14 cellular contexts compared by ENCODE assay signal in genomic region chr9:92989561-92989960, GRCh38. TPM values are rescaled to one million over a fixed set of nuclear protein-coding genes. Genes with fewer than 3 reads are reported as not detected.
DNase-seq lines count a peak whose midpoint lies in the region; ATAC-seq and TF ChIP-seq lines count a peak whose summit lies in the region.
"Had no signal": no experiment of that assay in that cellular context is flagged by ENCODE, and none has a peak within 500 bp of the region (broad histone marks: within the 10 kb centered on the region; RNA-seq: fewer than 3 reads in every experiment).

No MANE protein-coding gene starts in this region.

- H3K36me3 Mint-ChIP-seq in activated CD4-positive, alpha-beta memory T cell treated with anti-CD3 and anti-CD28 coated beads for 36 hours, result peaks cover 57% of the 10 kb centered on the region
- H3K36me3 Mint-ChIP-seq in naive thymus-derived CD4-positive, alpha-beta T cell, result peaks cover 19 to 85% (median 60%) of the 10 kb centered on the region in 5 donors

- peak; percentile 19; the same call in 1 of the 2 replicates for TF ChIP-seq EP300 in Ishikawa (IDR thresholded peaks at IDR 0.05; ENCODE audit: borderline replicate concordance)

- no peak overlapping the region for H3K4me3 ChIP-seq in naive thymus-derived CD4-positive, alpha-beta T cell (ENCODE audit: low read length)

- peaks cover 9% of the 10 kb centered on the region for H3K9me3 Mint-ChIP-seq in activated CD4-positive, alpha-beta memory T cell treated with anti-CD3 and anti-CD28 coated beads for 36 hours
- H3K9me3 Mint-ChIP-seq in naive thymus-derived CD4-positive, alpha-beta T cell, result peaks cover 0 to 19% (median 2%) of the 10 kb centered on the region in 11 donors

- intact Hi-C loops in activated CD4-positive, alpha-beta memory T cell treated with anti-CD3 and anti-CD28 coated beads for 36 hours (cut with micrococcal nuclease), result loop anchor here (2.0 kb wide), 2 partner anchors 13 to 167 kb away; no protein-coding TSS in a partner anchor
- intact Hi-C loops in naive thymus-derived CD4-positive, alpha-beta T cell (cut with micrococcal nuclease), result no loop called here

- H3K27me3 Mint-ChIP-seq in activated CD4-positive, alpha-beta memory T cell treated with anti-CD3 and anti-CD28 coated beads for 36 hours, result no peaks in the 10 kb centered on the region
- H3K27me3 Mint-ChIP-seq in naive thymus-derived CD4-positive, alpha-beta T cell, result no peaks in the 10 kb centered on the region

- no peaks in the 10 kb centered on the region for H3K27me3 ChIP-seq in naive thymus-derived CD4-positive, alpha-beta T cell (ENCODE audit: control insufficient read depth in 2 of 2, insufficient read depth in 2 of 2, low read length in 2 of 2)

- POLR2A ChIA-PET in activated CD4-positive, alpha-beta memory T cell treated with anti-CD3 and anti-CD28 coated beads for 36 hours (lab: Charles Lee), result interaction anchor here (0.6 to 0.9 kb wide), 3 partner anchors 14 to 70 kb away, joined by 3 to 4 read pairs (median 3); no protein-coding TSS in a partner anchor
- POLR2A ChIA-PET in naive thymus-derived CD4-positive, alpha-beta T cell (lab: Charles Lee), result interaction anchor here (0.6 to 4.0 kb wide), 10 partner anchors 14 to 141 kb away, joined by 3 to 23 read pairs (median 3); no protein-coding TSS in a partner anchor

- H3K27ac Mint-ChIP-seq in activated CD4-positive, alpha-beta memory T cell treated with anti-CD3 and anti-CD28 coated beads for 36 hours, result peak overlapping the region; percentile 95
- peak overlapping the region; percentile 60 to 96 (median 84) for H3K27ac Mint-ChIP-seq in naive thymus-derived CD4-positive, alpha-beta T cell

- peaks cover 88% of the 10 kb centered on the region for H3K4me1 Mint-ChIP-seq in activated CD4-positive, alpha-beta memory T cell treated with anti-CD3 and anti-CD28 coated beads for 36 hours (ENCODE audit: low read depth)
- H3K4me1 Mint-ChIP-seq in naive thymus-derived CD4-positive, alpha-beta T cell, result peaks cover 74 to 100% (median 97%) of the 10 kb centered on the region in 7 donors

- ATAC-seq in activated CD4-positive, CD25-positive, alpha-beta regulatory T cell treated with anti-CD3 and anti-CD28 coated beads, Interleukin-2, amount 50 U/mL, for 24 hours, result peak; percentile 74 to 75
- ATAC-seq in naive thymus-derived CD4-positive, alpha-beta T cell, result peak; percentile 59
- ATAC-seq in GM18517 (IDR thresholded peaks at IDR 0.05; ENCODE audit: unreplicated experiment) (no peak), GM21515 (IDR thresholded peaks at IDR 0.05; ENCODE audit: unreplicated experiment) (no peak)

- H3K4me3 Mint-ChIP-seq in activated CD4-positive, alpha-beta memory T cell treated with anti-CD3 and anti-CD28 coated beads for 36 hours, result peak overlapping the region; percentile 4
- peak overlapping the region; percentile 3 to 75 (median 64) for H3K4me3 Mint-ChIP-seq in naive thymus-derived CD4-positive, alpha-beta T cell

- H3K27ac ChIP-seq in naive thymus-derived CD4-positive, alpha-beta T cell (ENCODE audit: low read depth, low read length), result peak overlapping the region; percentile 58
- H3K27ac ChIP-seq: HL-60, parathyroid adenoma had no signal

- DNase-seq in activated CD4-positive, CD25-positive, alpha-beta regulatory T cell (lab: John Stamatoyannopoulos, UW), result no peak
- no peak for DNase-seq in activated CD4-positive, alpha-beta memory T cell treated with anti-CD3 and anti-CD28 coated beads for 36 hours
- peak in 4 of 9 donors; percentile 21 to 54 (median 30) for DNase-seq in naive thymus-derived CD4-positive, alpha-beta T cell
- no peak for DNase-seq in glomerular visceral epithelial cell (ENCODE audit: extremely low spot score)
- DNase-seq: activated CD4-positive, CD25-positive, alpha-beta regulatory T cell treated with anti-CD3 and anti-CD28 coated beads, Interleukin-2, amount 50 U/mL, for 72 hours; DMS79; MV-4-11 had no signal

- no peaks in the 10 kb centered on the region for H3K9me3 ChIP-seq in naive thymus-derived CD4-positive, alpha-beta T cell (ENCODE audit: control insufficient read depth in 2 of 3, low read length in 3 of 3)

- CTCF ChIA-PET in activated CD4-positive, alpha-beta memory T cell treated with anti-CD3 and anti-CD28 coated beads for 36 hours (lab: Charles Lee), result interaction anchor here (3.7 kb wide), 1 partner anchor 14 kb away, joined by 38 read pairs; no protein-coding TSS in a partner anchor
- CTCF ChIA-PET in naive thymus-derived CD4-positive, alpha-beta T cell (lab: Charles Lee), result interaction anchor here (0.9 to 2.2 kb wide), 2 partner anchors 14 to 34 kb away, joined by 3 to 13 read pairs; no protein-coding TSS in a partner anchor

- H3K36me3 ChIP-seq in naive thymus-derived CD4-positive, alpha-beta T cell (ENCODE audit: control insufficient read depth in 2 of 3, insufficient read depth in 3 of 3, low read length in 3 of 3), result peaks cover 0 to 40% (median 4%) of the 10 kb centered on the region in 3 experiments

- no peak for TF ChIP-seq RAD21 in Ishikawa (IDR thresholded peaks at IDR 0.05; ENCODE audit: low read depth)

- peaks cover 59 to 73% of the 10 kb centered on the region in 2 donors for H3K4me1 ChIP-seq in naive thymus-derived CD4-positive, alpha-beta T cell (ENCODE audit: control insufficient read depth in 2 of 2, insufficient read depth in 2 of 2, low read length in 2 of 2)
- H3K4me1 ChIP-seq: parathyroid adenoma had no signal

TF ChIP-seq in Ishikawa, 13 proteins besides CTCF, POLR2A, EP300 and RAD21:
- TF ChIP-seq YY1 (IDR thresholded peaks at IDR 0.05; ENCODE audit: low read depth), result no peak
- peak; percentile 18; the same call in 1 of the 2 replicates for TF ChIP-seq NFIC (IDR thresholded peaks at IDR 0.05)

RNA-seq across cellular contexts. Expression of gene FGD3, which starts 42.2 kb away (rescaled TPM):
- 10 to 100 TPM; 41.3 to 47.7 TPM for total RNA-seq in activated CD4-positive, alpha-beta memory T cell treated with anti-CD3 and anti-CD28 coated beads for 36 hours
- 100 to 1,000 TPM; 141 to 341 (median 193) TPM for total RNA-seq in naive thymus-derived CD4-positive, alpha-beta T cell
- polyA plus RNA-seq in naive thymus-derived CD4-positive, alpha-beta T cell, result 100 to 1,000 TPM; 114 to 216 TPM
- polyA plus RNA-seq: AG04450 had no signal

Comparison
In these comparisons a context has a peak if more than half of its experiments do, and no peak if none do; other contexts are left out.
1. ATAC-seq: peak in activated CD4-positive, CD25-positive, alpha-beta regulatory T cell treated with anti-CD3 and anti-CD28 coated beads, Interleukin-2, amount 50 U/mL, for 24 hours (2 of 2) and naive thymus-derived CD4-positive, alpha-beta T cell (single experiment); none in GM18517 (single experiment) and GM21515 (single experiment).